19 cellular contexts compared by ENCODE assay signal in genomic region chr12:3913278-3913677, GRCh38. TPM values are rescaled to one million over a fixed set of nuclear protein-coding genes. Genes with fewer than 3 reads are reported as not detected.
DNase-seq lines count a peak whose midpoint lies in the region; ATAC-seq and TF ChIP-seq lines count a peak whose summit lies in the region.
"Had no signal": no experiment of that assay in that cellular context is flagged by ENCODE, and none has a peak within 500 bp of the region (broad histone marks: within the 10 kb centered on the region; RNA-seq: fewer than 3 reads in every experiment).

No MANE protein-coding gene starts in this region.

- peak overlapping the region; percentile 47 for H3K27ac Mint-ChIP-seq in activated T-cell treated with anti-CD3 and anti-CD28 coated beads, Interleukin-2, amount 50 U/mL, for 72 hours
- H3K27ac Mint-ChIP-seq: type B pancreatic cell had no signal

- peaks cover 31% of the 10 kb centered on the region for H3K4me1 Mint-ChIP-seq in activated T-cell treated with anti-CD3 and anti-CD28 coated beads, Interleukin-2, amount 50 U/mL, for 72 hours (ENCODE audit: low read depth)

- no peaks in the 10 kb centered on the region for H3K36me3 ChIP-seq in kidney epithelial cell (ENCODE audit: control insufficient read depth, insufficient read depth, low read length)
- H3K36me3 ChIP-seq: stomach had no signal

- no peaks in the 10 kb centered on the region for H3K27me3 ChIP-seq in kidney epithelial cell (ENCODE audit: control insufficient read depth, insufficient read depth, low read length)

- peak; percentile 79 to 89 for ATAC-seq in activated T-cell treated with anti-CD3 and anti-CD28 coated beads, Interleukin-2, amount 50 U/mL, for 72 hours (replicated peaks in 1 of 2)

- no peak overlapping the region for H3K4me3 ChIP-seq in kidney epithelial cell (ENCODE audit: low read depth, low read length)
- H3K4me3 ChIP-seq: dorsolateral prefrontal cortex, stomach had no signal

- TF ChIP-seq CTCF in kidney epithelial cell (IDR thresholded peaks at IDR 0.05; ENCODE audit: insufficient read depth, low read length, poor library complexity, severe bottlenecking) = no peak

- peak overlapping the region; percentile 2 to 31 for H3K4me3 Mint-ChIP-seq in activated T-cell treated with anti-CD3 and anti-CD28 coated beads, Interleukin-2, amount 50 U/mL, for 72 hours
- H3K4me3 Mint-ChIP-seq: type B pancreatic cell had no signal

- H3K36me3 Mint-ChIP-seq in activated T-cell treated with anti-CD3 and anti-CD28 coated beads, Interleukin-2, amount 50 U/mL, for 72 hours (ENCODE audit: insufficient read depth in 2 of 2) = peaks cover 3 to 6% of the 10 kb centered on the region in 2 donors

- peaks cover 0 to 13% of the 10 kb centered on the region in 2 donors for H3K9me3 Mint-ChIP-seq in activated T-cell treated with anti-CD3 and anti-CD28 coated beads, Interleukin-2, amount 50 U/mL, for 72 hours

- peak; percentile 36 for DNase-seq in stimulated activated naive CD4-positive, alpha-beta T cell treated with Interleukin-2 at 50 U/mL for 16 hours (lab: John Stamatoyannopoulos, UW)
- no peak for DNase-seq in stimulated activated naive CD4-positive, alpha-beta T cell (lab: John Stamatoyannopoulos, UW)
- peak in 1 of 2 donors; percentile 18 for DNase-seq in activated T-cell treated with anti-CD3 and anti-CD28 coated beads, Interleukin-2, amount 50 U/mL, for 72 hours
- DNase-seq in kidney epithelial cell (ENCODE audit: low read depth) (peak; percentile 12), NCI-H748 treated with DMSO at 0.1 percent for 48 hours (lab: John Stamatoyannopoulos, UW) (no peak), DMS53 (lab: John Stamatoyannopoulos, UW) (no peak), dermis blood vessel endothelial cell (no peak)
- DNase-seq: activated CD4-positive, alpha-beta T cell treated with anti-CD3 and anti-CD28 coated beads, Interleukin-2, amount 50 U/mL, for 4 hours; anterior cingulate cortex; DMS79 treated with DMSO at 0.1 percent for 48 hours; dorsolateral prefrontal cortex; foreskin fibroblast; H7; KG1; NCI-H1694; occipital lobe; SHP77; stomach had no signal

- no peaks in the 10 kb centered on the region for H3K27me3 Mint-ChIP-seq in activated T-cell treated with anti-CD3 and anti-CD28 coated beads, Interleukin-2, amount 50 U/mL, for 72 hours (ENCODE audit: low read depth)

RNA-seq across cellular contexts. Expression of gene PARP11, which starts 40.1 kb away (rescaled TPM):
- 10 to 100 TPM; 30.7 to 39.5 TPM for total RNA-seq in activated T-cell treated with anti-CD3 and anti-CD28 coated beads, Interleukin-2, amount 50 U/mL, for 72 hours
- 8.0 and 9.0 TPM in 2 replicates for total RNA-seq in kidney epithelial cell
- 3.6 and 5.7 TPM in 2 replicates for total RNA-seq in dermis blood vessel endothelial cell

Comparison
In these comparisons a context has a peak if more than half of its experiments do, and no peak if none do; other contexts are left out.
1. DNase-seq: peak in stimulated activated naive CD4-positive, alpha-beta T cell treated with Interleukin-2 at 50 U/mL for 16 hours (single experiment) and kidney epithelial cell (single experiment); none in stimulated activated naive CD4-positive, alpha-beta T cell (0 of 6), NCI-H748 treated with DMSO at 0.1 percent for 48 hours (single experiment), DMS53 (single experiment) and dermis blood vessel endothelial cell (single experiment).